ENCODE assay signal across 8 cellular contexts in genomic region chr5:139392678-139393496, GRCh38. TPM values are rescaled to one million over a fixed set of nuclear protein-coding genes. Genes with fewer than 3 reads are reported as not detected.
A peak's percentile ranks its signal among the peaks of the same experiment; 100 is the strongest.
DNase-seq lines count a peak whose midpoint lies in the region; ATAC-seq, FAIRE-seq and TF ChIP-seq lines count a peak whose summit lies in the region.

No MANE protein-coding gene starts in this region.

- peak; percentile 89 for DNase-seq in GM12891 (ENCODE audit: insufficient read length, low spot score)
- DNase-seq in HAP-1 (ENCODE audit: low spot score in 2 of 2), result peak; percentile 54 to 94
- peak; percentile 64 for DNase-seq in NCI-H146 (lab: John Stamatoyannopoulos, UW)
- peak; percentile 81 for DNase-seq in activated CD4-positive, alpha-beta T cell treated with anti-CD3 and anti-CD28 coated beads, Interleukin-2, amount 10 ng/mL, durations not matched to agents 7 days and 5 days
- DNase-seq in mucosa of gallbladder (ENCODE audit: low spot score), result peak; percentile 56

- H3K36me3 Mint-ChIP-seq in activated CD4-positive, alpha-beta T cell treated with anti-CD3 and anti-CD28 coated beads, Interleukin-2, amount 10 ng/mL, durations not matched to agents 7 days and 5 days (ENCODE audit: low read depth), result peaks cover 13% of the 10 kb centered on the region
- H3K36me3 Mint-ChIP-seq in stimulated activated memory B cell treated with anti-CD40 and anti-IgM and Interleukin-4, amounts not matched to agents 10 μg/mL and 1 μg/mL and 100 μg/mL, for 72 hours, result no peaks in the 10 kb centered on the region

- H3K27me3 ChIP-seq in HAP-1 (ENCODE audit: low read depth) (no peaks in the 10 kb centered on the region), ectodermal cell (ENCODE audit: control insufficient read depth, insufficient read depth, low read length, poor library complexity, severe bottlenecking) (peaks cover 53% of the 10 kb centered on the region)

- H3K9me3 Mint-ChIP-seq in activated CD4-positive, alpha-beta T cell treated with anti-CD3 and anti-CD28 coated beads, Interleukin-2, amount 10 ng/mL, durations not matched to agents 7 days and 5 days, result no peaks in the 10 kb centered on the region
- H3K9me3 Mint-ChIP-seq in stimulated activated memory B cell treated with anti-CD40 and anti-IgM and Interleukin-4, amounts not matched to agents 10 μg/mL and 1 μg/mL and 100 μg/mL, for 72 hours, result no peaks in the 10 kb centered on the region

- no peaks in the 10 kb centered on the region for H3K9me3 ChIP-seq in HAP-1
- no peaks in the 10 kb centered on the region for H3K9me3 ChIP-seq in ectodermal cell (ENCODE audit: control insufficient read depth, low read length)

- H3K27ac Mint-ChIP-seq in activated CD4-positive, alpha-beta T cell treated with anti-CD3 and anti-CD28 coated beads, Interleukin-2, amount 10 ng/mL, durations not matched to agents 7 days and 5 days, result peak overlapping the region; percentile 93
- peak overlapping the region; percentile 98 for H3K27ac Mint-ChIP-seq in stimulated activated memory B cell treated with anti-CD40 and anti-IgM and Interleukin-4, amounts not matched to agents 10 μg/mL and 1 μg/mL and 100 μg/mL, for 72 hours

- no peaks in the 10 kb centered on the region for H3K27me3 Mint-ChIP-seq in activated CD4-positive, alpha-beta T cell treated with anti-CD3 and anti-CD28 coated beads, Interleukin-2, amount 10 ng/mL, durations not matched to agents 7 days and 5 days
- no peaks in the 10 kb centered on the region for H3K27me3 Mint-ChIP-seq in stimulated activated memory B cell treated with anti-CD40 and anti-IgM and Interleukin-4, amounts not matched to agents 10 μg/mL and 1 μg/mL and 100 μg/mL, for 72 hours

- POLR2A ChIA-PET in activated CD4-positive, alpha-beta T cell treated with anti-CD3 and anti-CD28 coated beads, Interleukin-2, amount 10 ng/mL, durations not matched to agents 7 days and 5 days (lab: Charles Lee), result interaction anchor here (0.6 to 1.0 kb wide), 2 partner anchors 51 to 119 kb away, joined by 3 to 5 read pairs; partner anchors contain the start of gene PAIP2

- H3K36me3 ChIP-seq in HAP-1 (replicated peaks), result no peaks in the 10 kb centered on the region
- H3K36me3 ChIP-seq in ectodermal cell (ENCODE audit: control insufficient read depth, insufficient read depth, low read length), result no peaks in the 10 kb centered on the region

- in situ Hi-C loops in HAP-1 (cut with MboI; ENCODE audit: low sequenced_read_pairs), result no loop called here

- no peak overlapping the region for H3K27ac ChIP-seq in ectodermal cell (ENCODE audit: insufficient read depth, low read depth, low read length, poor library complexity, severe bottlenecking)

- no peak for TF ChIP-seq POLR2A in GM12891 (IDR thresholded peaks at IDR 0.05; ENCODE audit: low read depth, low read length)

- peak; percentile 74 for ATAC-seq in stimulated activated memory B cell treated with anti-CD40 and anti-IgM and Interleukin-4, amounts not matched to agents 10 μg/mL and 1 μg/mL and 100 μg/mL, for 72 hours
- ATAC-seq in HG03469 (IDR thresholded peaks at IDR 0.05; ENCODE audit: unreplicated experiment), result no peak

- CTCF ChIA-PET in activated CD4-positive, alpha-beta T cell treated with anti-CD3 and anti-CD28 coated beads, Interleukin-2, amount 10 ng/mL, durations not matched to agents 7 days and 5 days (lab: Charles Lee), result interaction anchor here (0.6 to 5.2 kb wide), 19 partner anchors 9 to 943 kb away, joined by 3 to 43 read pairs (median 4); partner anchors contain the start of genes PAIP2 and SPATA24

- WGBS in ectodermal cell, 2 experiments, result 1 to 2% methylated on average over 77 of the region's 77 CpGs

- peak; percentile 82 for FAIRE-seq in GM12891 (lab: Jason Lieb, UNC)

- H3K4me3 ChIP-seq in HAP-1, result peak overlapping the region; percentile 30
- H3K4me3 ChIP-seq in ectodermal cell (ENCODE audit: insufficient read depth, low read depth, low read length), result peak overlapping the region; percentile 40

- H3K4me1 ChIP-seq in HAP-1 (peaks cover 4% of the 10 kb centered on the region), ectodermal cell (ENCODE audit: control insufficient read depth, insufficient read depth, low read length) (peaks cover 6% of the 10 kb centered on the region)

- peak overlapping the region; percentile 87 for H3K4me3 Mint-ChIP-seq in activated CD4-positive, alpha-beta T cell treated with anti-CD3 and anti-CD28 coated beads, Interleukin-2, amount 10 ng/mL, durations not matched to agents 7 days and 5 days
- peak overlapping the region; percentile 96 for H3K4me3 Mint-ChIP-seq in stimulated activated memory B cell treated with anti-CD40 and anti-IgM and Interleukin-4, amounts not matched to agents 10 μg/mL and 1 μg/mL and 100 μg/mL, for 72 hours

- H3K4me1 Mint-ChIP-seq in activated CD4-positive, alpha-beta T cell treated with anti-CD3 and anti-CD28 coated beads, Interleukin-2, amount 10 ng/mL, durations not matched to agents 7 days and 5 days, result peaks cover 62% of the 10 kb centered on the region
- peaks cover 71% of the 10 kb centered on the region for H3K4me1 Mint-ChIP-seq in stimulated activated memory B cell treated with anti-CD40 and anti-IgM and Interleukin-4, amounts not matched to agents 10 μg/mL and 1 μg/mL and 100 μg/mL, for 72 hours

TF ChIP-seq in GM12891, 5 proteins besides CTCF, POLR2A, EP300 and RAD21:
- TF ChIP-seq TAF1 (IDR thresholded peaks at IDR 0.05; ENCODE audit: low read depth, low read length), result no peak
- peak; percentile 69 for TF ChIP-seq SPI1 (IDR thresholded peaks at IDR 0.05; ENCODE audit: low read depth, low read length)
- TF ChIP-seq POU2F2 (IDR thresholded peaks at IDR 0.05; ENCODE audit: low read depth, low read length), result 0 out of 2 replicates have a peak, but pooled peaks have one; percentile 18

RNA-seq across cellular contexts. Expression of gene PROB1, which starts 2.0 kb away (rescaled TPM):
- 3.5 TPM for polyA plus RNA-seq in GM12891 (2012; ENCODE audit: low read depth, missing spikeins)
- 1 to 10 TPM; 3.3 to 3.4 TPM for total RNA-seq in activated CD4-positive, alpha-beta T cell treated with anti-CD3 and anti-CD28 coated beads, Interleukin-2, amount 10 ng/mL, durations not matched to agents 7 days and 5 days
- 1.8 TPM for polyA plus RNA-seq in ectodermal cell (2013, experiment 1 of 4)
- 2.3 TPM for polyA plus RNA-seq in ectodermal cell (2013, experiment 2 of 4)
- 1.5 TPM for polyA plus RNA-seq in ectodermal cell (2013, experiment 3 of 4)
- 2.3 TPM for polyA plus RNA-seq in ectodermal cell (2013, experiment 4 of 4)
- 3.0 TPM for total RNA-seq in mucosa of gallbladder

RNA-seq across cellular contexts. Expression of gene MZB1, which starts 3.2 kb away (rescaled TPM):
- 156 TPM for polyA plus RNA-seq in GM12891 (2012; ENCODE audit: low read depth, missing spikeins)
- total RNA-seq in activated CD4-positive, alpha-beta T cell treated with anti-CD3 and anti-CD28 coated beads, Interleukin-2, amount 10 ng/mL, durations not matched to agents 7 days and 5 days, result 10 to 100 TPM; 12.7 to 13.4 TPM
- polyA plus RNA-seq in ectodermal cell (2013, experiment 1 of 4), result not detected
- polyA plus RNA-seq in ectodermal cell (2013, experiment 2 of 4), result 0.12 TPM
- 0.27 TPM for polyA plus RNA-seq in ectodermal cell (2013, experiment 3 of 4)
- 0.57 TPM for polyA plus RNA-seq in ectodermal cell (2013, experiment 4 of 4)
- total RNA-seq in mucosa of gallbladder, result 1.1 TPM

RNA-seq across cellular contexts. Expression of gene SLC23A1, which starts 9.8 kb away (rescaled TPM):
- 1.3 TPM for polyA plus RNA-seq in GM12891 (2012; ENCODE audit: low read depth, missing spikeins)
- total RNA-seq in activated CD4-positive, alpha-beta T cell treated with anti-CD3 and anti-CD28 coated beads, Interleukin-2, amount 10 ng/mL, durations not matched to agents 7 days and 5 days, result under 1 TPM; 0.75 to 0.77 TPM
- polyA plus RNA-seq in ectodermal cell (2013, experiment 1 of 4), result not detected
- polyA plus RNA-seq in ectodermal cell (2013, experiment 2 of 4), result not detected
- polyA plus RNA-seq in ectodermal cell (2013, experiment 3 of 4), result not detected
- not detected for polyA plus RNA-seq in ectodermal cell (2013, experiment 4 of 4)
- total RNA-seq in mucosa of gallbladder, result 17.0 TPM

RNA-seq across cellular contexts. Expression of gene SPATA24, which starts 11.0 kb away (rescaled TPM):
- polyA plus RNA-seq in GM12891 (2012; ENCODE audit: low read depth, missing spikeins), result 9.1 TPM
- 1 to 10 TPM; 5.5 to 7.2 TPM for total RNA-seq in activated CD4-positive, alpha-beta T cell treated with anti-CD3 and anti-CD28 coated beads, Interleukin-2, amount 10 ng/mL, durations not matched to agents 7 days and 5 days
- 14.1 TPM for polyA plus RNA-seq in ectodermal cell (2013, experiment 1 of 4)
- 15.4 TPM for polyA plus RNA-seq in ectodermal cell (2013, experiment 2 of 4)
- polyA plus RNA-seq in ectodermal cell (2013, experiment 3 of 4), result 11.2 TPM
- polyA plus RNA-seq in ectodermal cell (2013, experiment 4 of 4), result 14.8 TPM
- total RNA-seq in mucosa of gallbladder, result 7.3 TPM

RNA-seq across cellular contexts. Expression of gene DNAJC18, which starts 46.4 kb away (rescaled TPM):
- polyA plus RNA-seq in GM12891 (2012; ENCODE audit: low read depth, missing spikeins), result 9.3 TPM
- 1 to 10 TPM; 4.5 to 6.8 TPM for total RNA-seq in activated CD4-positive, alpha-beta T cell treated with anti-CD3 and anti-CD28 coated beads, Interleukin-2, amount 10 ng/mL, durations not matched to agents 7 days and 5 days
- 35.7 TPM for polyA plus RNA-seq in ectodermal cell (2013, experiment 1 of 4)
- 38.1 TPM for polyA plus RNA-seq in ectodermal cell (2013, experiment 2 of 4)
- 30.8 TPM for polyA plus RNA-seq in ectodermal cell (2013, experiment 3 of 4)
- 28.2 TPM for polyA plus RNA-seq in ectodermal cell (2013, experiment 4 of 4)
- total RNA-seq in mucosa of gallbladder, result 14.6 TPM

Comparison
In these comparisons a context has a peak if more than half of its experiments do, and no peak if none do; other contexts are left out.
1. RNA of gene SLC23A1, which starts 9.8 kb away (total RNA-seq): 17.0 TPM in mucosa of gallbladder (single experiment); 0.75 to 0.77 TPM in activated CD4-positive, alpha-beta T cell treated with anti-CD3 and anti-CD28 coated beads, Interleukin-2, amount 10 ng/mL, durations not matched to agents 7 days and 5 days; every median in the first group is over 10 times any median in the second.
2. Peak in every context shown above with its lines, with median percentiles within 50 percentile points of each other: DNase-seq.